In genomic region chr5:140106805-140107311, GRCh38 we compare ENCODE assay signal across 8 cellular contexts. TPM values are rescaled to one million over a fixed set of nuclear protein-coding genes. Genes with fewer than 3 reads are reported as not detected.
DNase-seq lines count a peak whose midpoint lies in the region; ATAC-seq, FAIRE-seq and TF ChIP-seq lines count a peak whose summit lies in the region.

No MANE protein-coding gene starts in this region.

- no peak for TF ChIP-seq POLR2A in prostate gland (IDR thresholded peaks at IDR 0.05)
- no peak for TF ChIP-seq POLR2A in H54 (IDR thresholded peaks at IDR 0.05; ENCODE audit: low read depth, low read length)

- no peak for FAIRE-seq in H54 (lab: Jason Lieb, UNC)

- peak overlapping the region; percentile 84 for H3K9ac ChIP-seq in SU-DHL-6 (ENCODE audit: low read length)

- H3K9me3 ChIP-seq in SU-DHL-6 (ENCODE audit: insufficient read depth, low read length) (no peaks in the 10 kb centered on the region), prostate gland (no peaks in the 10 kb centered on the region)

- H3K4me3 ChIP-seq in GM08714 (ENCODE audit: low read length) (peak overlapping the region; percentile 76; the same call in 1 of the 2 replicates), SU-DHL-6 (ENCODE audit: insufficient read depth, low read length, poor library complexity, severe bottlenecking) (peak overlapping the region; percentile 97), fibroblast of villous mesenchyme (ENCODE audit: low read depth, low read length) (peak overlapping the region; percentile 70), prostate gland (peak overlapping the region; percentile 69 to 77)

- H3K9me2 ChIP-seq in SU-DHL-6 (replicated peaks; ENCODE audit: insufficient read depth, low read length) = no peaks in the 10 kb centered on the region

- peak overlapping the region; percentile 87 for H2AFZ ChIP-seq in SU-DHL-6 (ENCODE audit: low read depth, low read length, severe bottlenecking)

- H3K27me3 ChIP-seq in SU-DHL-6 (ENCODE audit: low read length) (no peaks in the 10 kb centered on the region), prostate gland (replicated peaks; ENCODE audit: insufficient read depth) (no peaks in the 10 kb centered on the region)

- 56% methylated on average over 16 of the region's 16 CpGs for whole genome bisulfite sequencing in prostate gland

- no peak for TF ChIP-seq CTCF in SU-DHL-6 (IDR thresholded peaks at IDR 0.05; ENCODE audit: insufficient read depth, low read length, poor library complexity, severe bottlenecking)
- TF ChIP-seq CTCF in fibroblast of villous mesenchyme (IDR thresholded peaks at IDR 0.05; ENCODE audit: insufficient read depth, low read depth, low read length) = no peak
- no peak for TF ChIP-seq CTCF in prostate gland (IDR thresholded peaks at IDR 0.05)

- DNase-seq in fibroblast of villous mesenchyme (ENCODE audit: low read depth) (no peak), prostate gland (ENCODE audit: low spot score) (no peak), NOMO-1 treated with DMSO at 0.1 percent for 48 hours (lab: John Stamatoyannopoulos, UW; ENCODE audit: unreplicated experiment) (no peak), H54 (ENCODE audit: insufficient read length, low spot score) (no peak), NCI-H345 (lab: John Stamatoyannopoulos, UW) (no peak)

- H3F3A ChIP-seq in SU-DHL-6 (ENCODE audit: insufficient read depth) = peaks cover 21% of the 10 kb centered on the region

- no peak for ATAC-seq in HG02610 (IDR thresholded peaks at IDR 0.05; ENCODE audit: unreplicated experiment)

- peaks cover 4% of the 10 kb centered on the region for H3K4me1 ChIP-seq in prostate gland (replicated peaks)

- peaks cover 10% of the 10 kb centered on the region for H4K20me1 ChIP-seq in SU-DHL-6 (ENCODE audit: low read depth, low read length)

- peak overlapping the region; percentile 66 for H3K27ac ChIP-seq in SU-DHL-6 (ENCODE audit: low read depth, low read length)
- H3K27ac ChIP-seq in prostate gland = peak overlapping the region; percentile 98

- H3K36me3 ChIP-seq in SU-DHL-6 (ENCODE audit: low read length) = no peaks in the 10 kb centered on the region
- no peaks in the 10 kb centered on the region for H3K36me3 ChIP-seq in prostate gland

- intact Hi-C loops in prostate gland (cut with DNase I) = loop anchor here (5.0 kb wide), 1 partner anchor 50 kb away; no protein-coding TSS in a partner anchor

- peak overlapping the region; percentile 97 for H3K4me2 ChIP-seq in SU-DHL-6 (ENCODE audit: low read depth, low read length, poor library complexity, severe bottlenecking)

- H3K79me2 ChIP-seq in SU-DHL-6 (ENCODE audit: insufficient read depth, low read length) = peaks cover 30% of the 10 kb centered on the region

RNA-seq across cellular contexts. Expression of gene PURA, which starts 7.1 kb away (rescaled TPM):
- total RNA-seq in fibroblast of villous mesenchyme (20.0 and 26.3 TPM in 2 replicates), prostate gland (10 to 100 TPM; 24.2 to 27.2 TPM)

RNA-seq across cellular contexts. Expression of gene IGIP, which starts 18.9 kb away (rescaled TPM):
- total RNA-seq in fibroblast of villous mesenchyme = 6.4 and 7.8 TPM in 2 replicates
- total RNA-seq in prostate gland = 10 to 100 TPM; 10.5 to 13.8 TPM
